11 cellular contexts compared by ENCODE assay signal in the genomic region with DNA sequence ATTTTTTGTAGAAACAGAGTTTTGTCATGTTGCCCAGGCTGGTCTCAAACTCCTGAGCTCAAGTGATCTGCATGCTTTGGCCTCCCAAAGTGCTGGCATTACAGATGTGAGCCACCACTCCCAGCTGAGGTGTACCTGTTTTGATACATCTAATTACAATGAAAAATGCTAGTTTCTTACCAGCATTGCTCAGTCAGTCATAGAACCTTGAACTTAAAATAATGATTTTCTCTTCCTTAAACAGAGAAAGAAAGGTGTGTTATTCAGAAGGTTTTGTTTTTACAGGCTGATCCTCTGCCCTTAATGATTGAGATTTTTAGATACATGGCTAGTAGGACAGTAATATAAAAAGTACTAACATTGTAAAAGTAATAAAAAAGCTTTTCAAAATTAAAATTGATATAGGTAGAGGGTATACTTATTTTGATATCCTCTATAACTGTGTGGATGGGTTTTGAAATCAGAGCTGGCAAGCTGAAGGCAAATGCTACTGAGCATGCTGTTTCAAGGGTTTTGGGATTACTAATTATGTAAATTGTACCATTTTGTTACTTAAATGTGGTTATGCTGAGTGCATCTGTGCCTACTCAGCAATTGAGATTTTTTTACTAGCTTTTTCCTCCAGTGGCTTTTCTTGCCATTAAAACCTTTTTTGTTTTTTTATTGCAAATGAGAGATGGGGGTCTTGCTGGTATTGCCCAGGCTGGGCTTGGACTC. TPM values are rescaled to one million over a fixed set of nuclear protein-coding genes. Genes with fewer than 3 reads are reported as not detected.
DNase-seq lines count a peak whose midpoint lies in the region; ATAC-seq and TF ChIP-seq lines count a peak whose summit lies in the region.
"Had no signal": no experiment of that assay in that cellular context is flagged by ENCODE, and none has a peak within 500 bp of the region (broad histone marks: within the 10 kb centered on the region; RNA-seq: fewer than 3 reads in every experiment).

No MANE protein-coding gene starts in this region.

- no peak overlapping the region for H3K4me3 ChIP-seq in endodermal cell (ENCODE audit: low read length)
- H3K4me3 ChIP-seq: heart right ventricle had no signal

- peaks cover 21% of the 10 kb centered on the region for H3K4me1 Mint-ChIP-seq in endodermal cell

- no peak overlapping the region for H3K4me3 Mint-ChIP-seq in endodermal cell

- no peaks in the 10 kb centered on the region for H3K9me3 Mint-ChIP-seq in endodermal cell

- TF ChIP-seq CTCF in GM20000 (IDR thresholded peaks at IDR 0.05; ENCODE audit: extremely low read depth, missing control alignments) (no peak), endodermal cell (conservative IDR thresholded peaks at IDR 0.05) (no peak)

- no peak overlapping the region for H3K27ac ChIP-seq in endodermal cell (ENCODE audit: low read depth, low read length)
- H3K27ac ChIP-seq: heart right ventricle had no signal

- no peaks in the 10 kb centered on the region for H3K27me3 ChIP-seq in endodermal cell (ENCODE audit: control insufficient read depth, insufficient read depth, low read length, poor library complexity, severe bottlenecking)
- H3K27me3 ChIP-seq: heart right ventricle had no signal

- H3K36me3 Mint-ChIP-seq in endodermal cell (ENCODE audit: low read depth), result peaks cover 35% of the 10 kb centered on the region

- intact Hi-C loops in left ventricle myocardium superior (cut with micrococcal nuclease), result no loop called here

- H3K36me3 ChIP-seq in endodermal cell (ENCODE audit: control insufficient read depth, insufficient read depth, low read length), result peaks cover 24% of the 10 kb centered on the region

- H3K27ac Mint-ChIP-seq in endodermal cell, result peak overlapping the region; percentile 39

- no peaks in the 10 kb centered on the region for H3K4me1 ChIP-seq in endodermal cell (ENCODE audit: control insufficient read depth, insufficient read depth, low read length)

- no peak overlapping the region for H3K9ac ChIP-seq in endodermal cell (ENCODE audit: extremely low read depth, low read length, poor library complexity, severe bottlenecking)

- H3K27me3 Mint-ChIP-seq in endodermal cell (ENCODE audit: insufficient read depth), result no peaks in the 10 kb centered on the region

- DNase-seq in GM20000 (ENCODE audit: low spot score) (peak; percentile 5), endodermal cell (no peak), left ventricle myocardium superior (no peak), NCI-H2081 (lab: John Stamatoyannopoulos, UW) (no peak), NCI-H524 treated with DMSO at 0.1 percent for 48 hours (lab: John Stamatoyannopoulos, UW) (no peak)
- DNase-seq in stimulated activated naive CD4-positive, alpha-beta T cell (lab: John Stamatoyannopoulos, UW), result no peak
- DNase-seq: dermis blood vessel endothelial cell, heart right ventricle, NCI-H2227 treated with DMSO at 0.1 percent for 48 hours had no signal

- no peaks in the 10 kb centered on the region for H3K9me3 ChIP-seq in endodermal cell (ENCODE audit: control insufficient read depth, low read length)
- H3K9me3 ChIP-seq: heart right ventricle had no signal

- peak; percentile 83 for ATAC-seq in GM18511 (IDR thresholded peaks at IDR 0.05; ENCODE audit: unreplicated experiment)
- ATAC-seq in HG03095 (IDR thresholded peaks at IDR 0.05; ENCODE audit: unreplicated experiment), result peak; percentile 65
- ATAC-seq in left ventricle myocardium superior, result no peak
- ATAC-seq: heart right ventricle had no signal

RNA-seq across cellular contexts. Expression of gene PRRC2C, which starts 16.1 kb away (rescaled TPM):
- total RNA-seq in endodermal cell (100 to 1,000 TPM; 198 to 210 TPM), left ventricle myocardium superior (51.7 TPM)
- 106 TPM for polyA plus RNA-seq in endodermal cell (2013, experiment 1 of 2)
- 111 TPM for polyA plus RNA-seq in endodermal cell (2013, experiment 2 of 2)
